ENCODE assay signal across 25 cellular contexts in genomic region chr2:222380456-222380855, GRCh38. TPM values are rescaled to one million over a fixed set of nuclear protein-coding genes. Genes with fewer than 3 reads are reported as not detected.
"Had no signal": no experiment of that assay in that cellular context is flagged by ENCODE, and none has a peak within 500 bp of the region (broad histone marks: within the 10 kb centered on the region; RNA-seq: fewer than 3 reads in every experiment).

No MANE protein-coding gene starts in this region.

- H3K27ac ChIP-seq: SJSA1, SK-N-MC had no signal

- H3K4me1 ChIP-seq: SJSA1 had no signal

- H3K36me3 ChIP-seq: MG63, SJSA1 had no signal

- H3K4me3 ChIP-seq: MG63, SJSA1, SK-N-MC had no signal

- H3K27me3 ChIP-seq: SJSA1 had no signal

- DNase-seq: IMR-90, Karpas-422, KG1, MG63, NCI-H1092, NCI-H1105 treated with DMSO at 0.1 percent for 48 hours, NCI-H1417 treated with DMSO at 0.1 percent for 48 hours, NCI-H146, NCI-H1694 treated with DMSO at 0.1 percent for 48 hours, NCI-H1930, NCI-H2081, NCI-H2227 treated with DMSO at 0.1 percent for 48 hours, NCI-H446, NCI-H510A, NCI-H524 treated with DMSO at 0.1 percent for 48 hours, NCI-H69, NCI-H774, Right ventricle myocardium superior, RPMI8226, SIG-M5, SW 1271 had no signal

- ATAC-seq: HepG2 had no signal

- H3K9me3 ChIP-seq: MG63, SJSA1 had no signal

RNA-seq across cellular contexts. Expression of gene SGPP2, which starts 43.9 kb away (rescaled TPM):
- total RNA-seq: HepG2, HT1080, IMR-90, SJSA1 had no signal
- polyA plus RNA-seq: HepG2, IMR-90 had no signal
